ENCODE assay signal across 26 cellular contexts in the genomic region with DNA sequence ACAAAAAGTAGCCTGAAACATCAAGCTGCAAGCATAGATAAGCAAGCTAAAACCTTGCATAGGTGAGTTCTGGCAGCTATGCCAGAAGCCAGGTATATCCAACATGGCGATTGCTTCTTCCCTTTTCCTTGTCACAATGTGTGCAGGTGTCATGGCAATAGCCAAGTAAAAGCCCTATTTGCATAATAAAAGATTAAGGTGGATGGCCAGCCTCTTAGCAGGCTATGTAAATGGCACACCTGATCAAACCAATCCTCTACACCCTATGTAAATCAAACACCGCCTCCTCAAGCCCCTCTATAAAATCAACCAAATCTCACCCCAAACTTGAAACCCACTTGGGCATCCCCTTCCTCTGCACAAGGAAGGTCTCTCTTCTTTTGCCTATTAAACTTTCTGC.
"Had no signal": no experiment of that assay in that cellular context is flagged by ENCODE, and none has a peak within 500 bp of the region (broad histone marks: within the 10 kb centered on the region; RNA-seq: fewer than 3 reads in every experiment).

No MANE protein-coding gene starts in this region.

- H3K36me3 ChIP-seq: colonic mucosa, esophagus squamous epithelium, gastrocnemius medialis, heart right ventricle, left lung, lower lobe of right lung had no signal

- H3K4me1 ChIP-seq: colonic mucosa, esophagus squamous epithelium, gastrocnemius medialis, heart right ventricle, left lung, lower lobe of right lung had no signal

- H3K9me3 ChIP-seq: colonic mucosa, gastrocnemius medialis, lower lobe of right lung, mucosa of descending colon had no signal

- H3K4me3 Mint-ChIP-seq: dendritic cell treated with granulocyte-macrophage colony-stimulating factor and Interleukin-4, amounts not matched to agents 40 ng/mL and 50 ng/mL, for 4 days; effector memory CD8-positive, alpha-beta T cell; endodermal cell; mesothelial cell of epicardium; naive B cell; naive thymus-derived CD8-positive, alpha-beta T cell had no signal

- H3K27ac Mint-ChIP-seq: dendritic cell treated with granulocyte-macrophage colony-stimulating factor and Interleukin-4, amounts not matched to agents 40 ng/mL and 50 ng/mL, for 4 days; effector memory CD8-positive, alpha-beta T cell; endodermal cell; mesothelial cell of epicardium; naive B cell; naive thymus-derived CD8-positive, alpha-beta T cell had no signal

- H3K27me3 Mint-ChIP-seq: dendritic cell treated with granulocyte-macrophage colony-stimulating factor and Interleukin-4, amounts not matched to agents 40 ng/mL and 50 ng/mL, for 4 days; effector memory CD8-positive, alpha-beta T cell; naive B cell; naive thymus-derived CD8-positive, alpha-beta T cell had no signal

- H3K4me1 Mint-ChIP-seq: mesothelial cell of epicardium; naive B cell; naive thymus-derived CD8-positive, alpha-beta T cell had no signal

- H3K36me3 Mint-ChIP-seq: mesothelial cell of epicardium; naive B cell; naive thymus-derived CD8-positive, alpha-beta T cell had no signal

- H3K4me3 ChIP-seq: colonic mucosa, esophagus squamous epithelium, gastrocnemius medialis, heart right ventricle, left lung, lower lobe of right lung, mucosa of descending colon had no signal

- H3K9me3 Mint-ChIP-seq: endodermal cell, mesothelial cell of epicardium had no signal

- ATAC-seq: effector memory CD8-positive, alpha-beta T cell; esophagus mucosa; gastrocnemius medialis; heart right ventricle; left cardiac atrium; left lung; left ventricle myocardium superior; lower lobe of right lung; mucosa of descending colon; naive thymus-derived CD8-positive, alpha-beta T cell had no signal

- H3K27me3 ChIP-seq: colonic mucosa, esophagus squamous epithelium, gastrocnemius medialis, heart right ventricle, left lung had no signal

- H3K27ac ChIP-seq: colonic mucosa, epithelial cell of prostate, esophagus squamous epithelium, gastrocnemius medialis, heart right ventricle, left lung, lower lobe of right lung had no signal

- DNase-seq: colonic mucosa; cortex of kidney; effector CD8-positive, alpha-beta T cell; effector memory CD8-positive, alpha-beta T cell; endodermal cell; erythroblast; esophagus squamous epithelium; foreskin fibroblast; foreskin melanocyte; gastrocnemius medialis; glutamatergic neuron; head of caudate nucleus; heart right ventricle; hippocampal formation; left cardiac atrium; left lung; left ventricle myocardium superior; lower lobe of right lung; mesenchymal stem cell; mucosa of descending colon; naive B cell; naive thymus-derived CD8-positive, alpha-beta T cell had no signal
